8 cellular contexts compared by ENCODE assay signal in the genomic region with DNA sequence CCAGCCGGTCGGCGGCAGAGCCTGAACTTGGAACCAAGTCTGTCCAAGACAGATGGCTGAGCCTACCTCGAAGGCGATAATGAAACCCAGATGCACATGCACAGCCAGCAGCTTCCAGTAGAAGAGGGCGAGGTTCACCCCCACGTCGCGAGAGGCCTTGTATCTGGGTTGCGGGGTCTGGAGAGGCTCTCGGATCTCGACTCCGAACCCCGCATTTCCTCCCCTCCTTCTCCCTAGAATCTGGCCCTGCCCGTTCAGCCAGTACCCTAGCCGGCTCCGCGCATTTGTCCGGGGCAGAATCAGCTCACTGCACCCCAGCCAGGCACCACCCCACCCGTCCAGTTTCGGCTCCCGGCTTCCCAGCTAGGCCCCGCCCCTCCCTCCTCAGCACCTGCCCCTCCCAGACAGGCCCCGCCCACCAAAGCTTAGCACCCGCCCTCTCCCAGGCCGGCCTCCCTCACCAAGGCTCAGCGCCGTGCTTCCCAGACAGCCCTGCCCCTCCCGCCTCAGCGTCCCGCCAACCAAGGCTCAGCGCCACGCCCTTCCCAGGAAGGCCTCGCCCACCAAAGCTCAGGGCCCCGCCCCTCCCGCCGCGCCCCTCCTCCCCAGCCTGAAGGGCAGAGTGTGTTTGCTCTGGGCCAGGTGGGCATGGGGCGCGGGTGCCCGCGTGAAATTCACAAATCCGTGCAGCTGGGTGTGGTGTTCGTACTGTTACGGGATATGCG. TPM values are rescaled to one million over a fixed set of nuclear protein-coding genes. Genes with fewer than 3 reads are reported as not detected.
DNase-seq lines count a peak whose midpoint lies in the region; ATAC-seq and TF ChIP-seq lines count a peak whose summit lies in the region.

No MANE protein-coding gene starts in this region.

- H3K4me3 Mint-ChIP-seq in activated CD8-positive, alpha-beta T cell treated with anti-CD3 and anti-CD28 coated beads, Interleukin-2, amount 10 ng/mL, durations not matched to agents 7 days and 5 days, result peak overlapping the region; percentile 78

- H3K36me3 Mint-ChIP-seq in activated CD8-positive, alpha-beta T cell treated with anti-CD3 and anti-CD28 coated beads, Interleukin-2, amount 10 ng/mL, durations not matched to agents 7 days and 5 days (ENCODE audit: low read depth), result no peaks in the 10 kb centered on the region

- peaks cover 31% of the 10 kb centered on the region for H3K4me1 Mint-ChIP-seq in activated CD8-positive, alpha-beta T cell treated with anti-CD3 and anti-CD28 coated beads, Interleukin-2, amount 10 ng/mL, durations not matched to agents 7 days and 5 days (ENCODE audit: low read depth)

- CTCF ChIA-PET in BJ (lab: Yijun Ruan, JAX), result interaction anchor here (1.4 to 1.9 kb wide), 4 partner anchors 18 to 144 kb away, joined by 3 to 7 read pairs (median 6); partner anchors contain the start of gene FAM131C
- CTCF ChIA-PET in activated CD8-positive, alpha-beta T cell treated with anti-CD3 and anti-CD28 coated beads, Interleukin-2, amount 10 ng/mL, durations not matched to agents 7 days and 5 days (lab: Charles Lee), result interaction anchor here (0.7 to 3.0 kb wide), 7 partner anchors 11 to 369 kb away, joined by 3 to 9 read pairs (median 3); partner anchors contain the start of genes FAM131C and SPEN

- H3K27ac Mint-ChIP-seq in activated CD8-positive, alpha-beta T cell treated with anti-CD3 and anti-CD28 coated beads, Interleukin-2, amount 10 ng/mL, durations not matched to agents 7 days and 5 days, result peak overlapping the region; percentile 76

- ATAC-seq in GM19328 (IDR thresholded peaks at IDR 0.05; ENCODE audit: unreplicated experiment), result peak; percentile 73
- ATAC-seq in HG03469 (IDR thresholded peaks at IDR 0.05; ENCODE audit: unreplicated experiment), result peak; percentile 73
- peak; percentile 99 for ATAC-seq in activated CD8-positive, alpha-beta T cell treated with anti-CD3 and anti-CD28 coated beads, Interleukin-2, amount 10 ng/mL, durations not matched to agents 7 days and 5 days

- peaks cover 9% of the 10 kb centered on the region for H3K27me3 Mint-ChIP-seq in activated CD8-positive, alpha-beta T cell treated with anti-CD3 and anti-CD28 coated beads, Interleukin-2, amount 10 ng/mL, durations not matched to agents 7 days and 5 days (ENCODE audit: low read depth)

- peak overlapping the region; percentile 45 for H3K4me3 ChIP-seq in BJ (ENCODE audit: low read depth, low read length)

- POLR2A ChIA-PET in BJ (lab: Charles Lee), result interaction anchor here (0.6 kb wide), 1 partner anchor 10 kb away, joined by 5 read pairs; no protein-coding TSS in a partner anchor
- POLR2A ChIA-PET in activated CD8-positive, alpha-beta T cell treated with anti-CD3 and anti-CD28 coated beads, Interleukin-2, amount 10 ng/mL, durations not matched to agents 7 days and 5 days (lab: Charles Lee), result interaction anchor here (0.6 to 3.9 kb wide), 8 partner anchors 10 to 281 kb away, joined by 3 to 30 read pairs (median 3); partner anchors contain the start of genes CPLANE2 and FBXO42

- H3K27me3 ChIP-seq in BJ (ENCODE audit: control insufficient read depth, insufficient read depth, low read length), result no peaks in the 10 kb centered on the region

- TF ChIP-seq CTCF in BJ (IDR thresholded peaks at IDR 0.05; ENCODE audit: insufficient read depth, low read depth, low read length), result no peak

- DNase-seq in BJ (ENCODE audit: low read depth) (peak; percentile 78), NCI-H82 (lab: John Stamatoyannopoulos, UW) (peak; percentile 99), lung microvascular endothelial cell (ENCODE audit: low read depth in 2 of 2) (peak; percentile 97 to 99)
- DNase-seq in activated CD8-positive, alpha-beta T cell treated with anti-CD3 and anti-CD28 coated beads, Interleukin-2, amount 10 ng/mL, durations not matched to agents 7 days and 5 days, result peak; percentile 97
- peak; percentile 88 for DNase-seq in effector CD4-positive, alpha-beta T cell
- peak; percentile 87 to 89 (median 88) for DNase-seq in stimulated activated CD4-positive, alpha-beta T cell treated with anti-CD3 and anti-CD28 coated beads, TNF-alpha, amount 100 ng/mL, for 1 hour (ENCODE audit: low read depth in 3 of 3, low spot score in 1 of 3)

- H3K36me3 ChIP-seq in BJ (ENCODE audit: control insufficient read depth, insufficient read depth, low read length), result no peaks in the 10 kb centered on the region

- H3K9me3 Mint-ChIP-seq in activated CD8-positive, alpha-beta T cell treated with anti-CD3 and anti-CD28 coated beads, Interleukin-2, amount 10 ng/mL, durations not matched to agents 7 days and 5 days (ENCODE audit: insufficient read depth), result no peaks in the 10 kb centered on the region

RNA-seq across cellular contexts. Expression of gene ARHGEF19, which starts 4.8 kb away (rescaled TPM):
- 8.0 and 11.6 TPM in 2 replicates for polyA plus RNA-seq in BJ (2011; rRNA removed)
- polyA minus RNA-seq in BJ (2011; rRNA and poly(A)+ RNA removed), result 4.0 and 5.8 TPM in 2 replicates
- total RNA-seq in activated CD8-positive, alpha-beta T cell treated with anti-CD3 and anti-CD28 coated beads, Interleukin-2, amount 10 ng/mL, durations not matched to agents 7 days and 5 days, result 10 to 100 TPM; 11.4 to 11.9 TPM
- 3.3 and 4.6 TPM in 2 replicates for total RNA-seq in lung microvascular endothelial cell

RNA-seq across cellular contexts. Expression of gene CPLANE2, which starts 19.8 kb away (rescaled TPM):
- 4.3 and 8.3 TPM in 2 replicates for polyA plus RNA-seq in BJ (2011; rRNA removed)
- 9.4 and 11.4 TPM in 2 replicates for polyA minus RNA-seq in BJ (2011; rRNA and poly(A)+ RNA removed)
- total RNA-seq in activated CD8-positive, alpha-beta T cell treated with anti-CD3 and anti-CD28 coated beads, Interleukin-2, amount 10 ng/mL, durations not matched to agents 7 days and 5 days, result 1 to 10 TPM; 5.1 to 6.1 TPM
- total RNA-seq in lung microvascular endothelial cell, result 6.7 and 7.2 TPM in 2 replicates

Comparison
In these comparisons a context has a peak if more than half of its experiments do, and no peak if none do; other contexts are left out.
1. Peak in every context shown above with its lines: DNase-seq, ATAC-seq and H3K4me3 ChIP-seq.